ENCODE assay signal across 18 cellular contexts in genomic region chr11:17000987-17001386, GRCh38. TPM values are rescaled to one million over a fixed set of nuclear protein-coding genes. Genes with fewer than 3 reads are reported as not detected.
A peak's percentile ranks its signal among the peaks of the same experiment; 100 is the strongest.
DNase-seq lines count a peak whose midpoint lies in the region; ATAC-seq and TF ChIP-seq lines count a peak whose summit lies in the region.
"Had no signal": no experiment of that assay in that cellular context is flagged by ENCODE, and none has a peak within 500 bp of the region (broad histone marks: within the 10 kb centered on the region; RNA-seq: fewer than 3 reads in every experiment).

No MANE protein-coding gene starts in this region.

- intact Hi-C loops in left ventricle myocardium superior (cut with micrococcal nuclease) (no loop called here), esophagus squamous epithelium (cut with DNase I) (no loop called here), psoas muscle (cut with DNase I) (no loop called here), head of caudate nucleus (cut with DNase I) (no loop called here)

- no peaks in the 10 kb centered on the region for H3K27me3 ChIP-seq in right atrium auricular region
- no peaks in the 10 kb centered on the region for H3K27me3 ChIP-seq in esophagus squamous epithelium
- H3K27me3 ChIP-seq in psoas muscle (ENCODE audit: insufficient read depth in 3 of 3, low read length in 2 of 3): no peaks in the 10 kb centered on the region
- H3K27me3 ChIP-seq: BE2C had no signal

- no peak for TF ChIP-seq POLR2A in esophagus squamous epithelium (IDR thresholded peaks at IDR 0.05)

- WGBS in esophagus squamous epithelium, 2 donors: 48 to 80% methylated on average over 2 of the region's 2 CpGs
- 31 to 63% (median 48%) methylated on average over 2 of the region's 2 CpGs for WGBS in psoas muscle, 3 donors

- H3K9me3 ChIP-seq in right atrium auricular region (no peaks in the 10 kb centered on the region), esophagus squamous epithelium (no peaks in the 10 kb centered on the region), psoas muscle (no peaks in the 10 kb centered on the region)
- H3K9me3 ChIP-seq: BE2C, HAP-1 had no signal

- no peak for DNase-seq in left ventricle myocardium superior
- no peak for DNase-seq in right atrium auricular region (ENCODE audit: low spot score)
- DNase-seq in esophagus squamous epithelium (lab: John Stamatoyannopoulos, UW): no peak
- DNase-seq in psoas muscle: no peak
- DNase-seq in head of caudate nucleus: no peak
- DNase-seq in cortex of kidney (lab: John Stamatoyannopoulos, UW): no peak
- DNase-seq: BE2C, DMS79 treated with DMSO at 0.1 percent for 48 hours, Karpas-422, MV-4-11, NCI-H1105 treated with DMSO at 0.1 percent for 48 hours, NCI-H187, NCI-H446, NCI-H526, RPMI8226, SHP77 had no signal

- peaks cover 0 to 27% of the 10 kb centered on the region in 2 donors for H3K4me1 ChIP-seq in right atrium auricular region
- H3K4me1 ChIP-seq in esophagus squamous epithelium: peaks cover 3 to 77% (median 3%) of the 10 kb centered on the region in 3 donors
- peaks cover 3% of the 10 kb centered on the region for H3K4me1 ChIP-seq in psoas muscle
- H3K4me1 ChIP-seq: BE2C, HAP-1 had no signal

- no peaks in the 10 kb centered on the region for H3K36me3 ChIP-seq in right atrium auricular region
- H3K36me3 ChIP-seq in esophagus squamous epithelium: no peaks in the 10 kb centered on the region
- no peaks in the 10 kb centered on the region for H3K36me3 ChIP-seq in psoas muscle (ENCODE audit: insufficient read depth in 1 of 2, low read depth in 1 of 2)
- H3K36me3 ChIP-seq: BE2C, HAP-1 had no signal

- no peak for TF ChIP-seq CTCF in right atrium auricular region (IDR thresholded peaks at IDR 0.05)
- no peak for TF ChIP-seq CTCF in esophagus squamous epithelium (IDR thresholded peaks at IDR 0.05)
- no peak for TF ChIP-seq CTCF in psoas muscle (IDR thresholded peaks at IDR 0.05)

- H3K4me3 ChIP-seq in right atrium auricular region: no peak overlapping the region
- no peak overlapping the region for H3K4me3 ChIP-seq in esophagus squamous epithelium
- H3K4me3 ChIP-seq in psoas muscle: no peak overlapping the region
- H3K4me3 ChIP-seq: HAP-1 had no signal

- H3K27ac ChIP-seq in right atrium auricular region: no peak overlapping the region
- peak overlapping the region; percentile 5 to 68 (median 53) for H3K27ac ChIP-seq in esophagus squamous epithelium
- H3K27ac ChIP-seq in psoas muscle: no peak overlapping the region

- ATAC-seq in left ventricle myocardium superior (peak; percentile 38), psoas muscle (no peak)

TF ChIP-seq in PFSK-1, 5 proteins besides CTCF, POLR2A, EP300 and RAD21:
- peak; percentile 37 to 87; a peak in 2 of 4 replicates for TF ChIP-seq REST (IDR thresholded peaks at IDR 0.05; ENCODE audit: insufficient read depth in 1 of 2, low read depth in 2 of 2, low read length in 2 of 2)
- TF ChIP-seq TAF1 (IDR thresholded peaks at IDR 0.05; ENCODE audit: borderline replicate concordance, insufficient read depth, low read length): no peak
TF ChIP-seq in PFSK-1: peak in this region for 1.

RNA-seq across cellular contexts. Expression of gene PLEKHA7, which starts 13.2 kb away (rescaled TPM):
- total RNA-seq in left ventricle myocardium superior (19.2 TPM), right atrium auricular region (10 to 100 TPM; 18.8 to 24.6 TPM), esophagus squamous epithelium (100 to 1,000 TPM in 1 of 4 donors, 10 to 100 TPM in 3; 49.8 to 129 (median 59.3) TPM), psoas muscle (1 to 10 TPM; 1.2 to 2.6 (median 1.5) TPM)
- polyA plus RNA-seq in PFSK-1 (2012; ENCODE audit: insufficient read length, low read depth): not detected
- polyA plus RNA-seq in psoas muscle: 1 to 10 TPM in 2 of 3 donors, under 1 TPM in 1; 0.74 to 1.2 (median 1.1) TPM

Comparison
In these comparisons a context has a peak if more than half of its experiments do, and no peak if none do; other contexts are left out.
1. H3K27ac ChIP-seq: peak in esophagus squamous epithelium (4 of 4); none in right atrium auricular region (0 of 2) and psoas muscle (single experiment).